8 cellular contexts compared by ENCODE assay signal in the genomic region with DNA sequence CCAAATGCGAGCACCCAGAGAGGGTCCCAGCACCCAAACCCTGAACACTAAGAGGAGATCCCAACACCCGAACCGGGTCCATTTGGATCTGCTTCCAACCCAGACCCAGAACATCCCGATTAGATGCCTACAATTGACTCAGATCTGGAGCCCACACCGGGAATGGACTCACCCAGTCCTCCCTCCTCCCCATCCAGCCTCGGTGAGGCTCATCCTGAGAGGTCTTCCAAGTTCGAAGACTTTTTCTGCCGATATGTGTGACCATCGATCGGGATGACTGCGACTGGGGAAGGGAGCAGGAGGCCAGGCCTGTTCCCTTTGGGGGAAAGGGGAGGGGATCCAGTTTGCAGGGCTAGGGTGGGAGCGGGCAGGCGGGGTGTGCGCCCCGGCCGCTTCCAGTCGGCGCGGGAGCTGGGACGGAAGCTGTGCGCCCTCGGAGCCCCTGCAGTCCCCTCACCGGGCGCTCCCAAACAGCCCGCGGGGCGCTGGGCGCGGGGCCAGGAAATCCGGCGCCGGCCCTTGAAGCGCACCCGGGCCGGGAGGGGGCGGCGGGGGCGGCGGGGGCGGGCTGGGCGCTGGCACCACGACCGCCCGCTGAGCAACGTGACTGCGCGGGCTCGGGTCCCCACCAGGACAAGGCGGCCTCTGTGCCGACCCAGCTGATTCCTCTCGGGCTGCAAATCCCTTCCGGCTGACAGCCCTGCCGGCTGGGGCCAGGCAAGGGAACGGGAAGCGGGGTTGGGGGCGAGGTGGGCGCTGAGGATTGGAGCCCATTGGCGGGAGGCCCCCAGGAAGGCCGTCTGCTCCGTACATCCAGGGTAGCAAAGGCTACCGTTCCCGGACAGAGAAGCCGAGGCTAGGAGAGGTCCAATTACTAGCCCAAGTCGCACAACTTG.
A peak's percentile ranks its signal among the peaks of the same experiment; 100 is the strongest.
DNase-seq lines count a peak whose midpoint lies in the region; ATAC-seq and TF ChIP-seq lines count a peak whose summit lies in the region.

No MANE protein-coding gene starts in this region.

- no peak for ATAC-seq in HG02642 (IDR thresholded peaks at IDR 0.05; ENCODE audit: poor library complexity, unreplicated experiment)

- no peak for TF ChIP-seq POLR2A in NB4 (IDR thresholded peaks at IDR 0.05; ENCODE audit: extremely low read depth, insufficient read length)

- DNase-seq in CD1c-positive myeloid dendritic cell (ENCODE audit: extremely low spot score): peak; percentile 4
- peak; percentile 8 for DNase-seq in NB4 (ENCODE audit: low read depth)
- DNase-seq in midbrain (lab: John Stamatoyannopoulos, UW): peak; percentile 29
- no peak for DNase-seq in NCI-H2081 (lab: John Stamatoyannopoulos, UW)
- DNase-seq in MV-4-11 (lab: John Stamatoyannopoulos, UW): no peak
- no peak for DNase-seq in cortex of kidney (lab: John Stamatoyannopoulos, UW)

- H3K4me3 ChIP-seq in NB4 (ENCODE audit: low read depth, low read length): no peak overlapping the region

- TF ChIP-seq CTCF in NB4 (IDR thresholded peaks at IDR 0.05; ENCODE audit: low read depth, low read length): no peak

- H3K27ac ChIP-seq in cingulate gyrus (ENCODE audit: low read depth, low read length): peak overlapping the region; percentile 54

Comparison
In these comparisons a context has a peak if more than half of its experiments do, and no peak if none do; other contexts are left out.
1. DNase-seq: peak in CD1c-positive myeloid dendritic cell (single experiment), NB4 (single experiment) and midbrain (single experiment); none in NCI-H2081 (0 of 2), MV-4-11 (single experiment) and cortex of kidney (single experiment).